In the genomic region with DNA sequence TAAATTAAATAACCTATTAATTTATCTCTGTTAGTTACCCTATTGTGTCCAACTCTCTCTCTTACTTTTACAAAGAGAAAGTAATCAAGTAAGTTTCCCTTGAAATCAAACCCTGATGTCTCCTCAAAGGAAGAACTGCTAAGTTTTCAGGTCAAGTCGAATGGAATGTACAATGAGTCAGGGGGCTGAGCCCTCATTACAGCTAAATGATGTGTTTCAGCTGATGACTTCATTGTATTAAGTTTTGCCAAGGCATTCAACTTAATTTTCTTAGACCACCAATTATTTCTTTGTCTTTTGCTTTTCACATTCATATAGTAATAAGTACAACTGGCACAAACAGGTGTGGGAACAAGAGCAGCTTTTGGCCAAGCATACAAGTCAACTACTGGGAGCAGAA, we compare ENCODE assay signal across 20 cellular contexts. TPM values are rescaled to one million over a fixed set of nuclear protein-coding genes. Genes with fewer than 3 reads are reported as not detected.
"Had no signal": no experiment of that assay in that cellular context is flagged by ENCODE, and none has a peak within 500 bp of the region (broad histone marks: within the 10 kb centered on the region; RNA-seq: fewer than 3 reads in every experiment).

No MANE protein-coding gene starts in this region.

- H3K9me3 Mint-ChIP-seq: natural killer cell treated with Interleukin-12 subunit alpha and Interleukin-12 subunit beta and Interleukin-15 and Interleukin-18, amount 100 ng/mL, for 72 hours had no signal

- ATAC-seq: esophagus mucosa; natural killer cell treated with Interleukin-12 subunit alpha and Interleukin-12 subunit beta and Interleukin-15 and Interleukin-18, amount 100 ng/mL, for 72 hours had no signal

- H3K27ac Mint-ChIP-seq: activated CD4-positive, alpha-beta memory T cell treated with anti-CD3 and anti-CD28 coated beads, Interleukin-2, amount 10 ng/mL, durations not matched to agents 7 days and 5 days; activated T-cell treated with anti-CD3 and anti-CD28 coated beads, Interleukin-2, amount 50 U/mL, for 24 hours; endodermal cell; natural killer cell treated with Interleukin-12 subunit alpha and Interleukin-12 subunit beta and Interleukin-15 and Interleukin-18, amount 100 ng/mL, for 72 hours had no signal

- DNase-seq: activated CD4-positive, alpha-beta memory T cell treated with anti-CD3 and anti-CD28 coated beads, Interleukin-2, amount 10 ng/mL, durations not matched to agents 7 days and 5 days; activated CD4-positive, alpha-beta T cell treated with anti-CD3 and anti-CD28 coated beads for 4 hours; activated naive CD4-positive, alpha-beta T cell treated with anti-CD3 and anti-CD28 coated beads, Interleukin-2, amount 50 U/mL, for 16 hours; activated T-cell treated with anti-CD3 and anti-CD28 coated beads, Interleukin-2, amount 50 U/mL, for 24 hours; amniotic stem cell; endodermal cell; glutamatergic neuron; hypothalamus; mesendoderm; retina; stimulated activated CD4-positive, alpha-beta T cell treated with anti-CD3 and anti-CD28 coated beads, Interleukin-15, amount 100 ng/mL, for 24 hours; stimulated activated CD4-positive, alpha-beta T cell treated with anti-CD3 and anti-CD28 coated beads, Interleukin-4, amount 100 ng/mL, for 24 hours; stimulated activated naive CD4-positive, alpha-beta T cell; T-helper 9 cell; tibial artery; uterus had no signal

- H3K27me3 Mint-ChIP-seq: activated T-cell treated with anti-CD3 and anti-CD28 coated beads, Interleukin-2, amount 50 U/mL, for 24 hours had no signal

- H3K4me3 ChIP-seq: tibial artery, uterus had no signal

- H3K4me1 Mint-ChIP-seq: endodermal cell had no signal

- H3K4me3 Mint-ChIP-seq: activated CD4-positive, alpha-beta memory T cell treated with anti-CD3 and anti-CD28 coated beads, Interleukin-2, amount 10 ng/mL, durations not matched to agents 7 days and 5 days; activated T-cell treated with anti-CD3 and anti-CD28 coated beads, Interleukin-2, amount 50 U/mL, for 24 hours; endodermal cell; natural killer cell treated with Interleukin-12 subunit alpha and Interleukin-12 subunit beta and Interleukin-15 and Interleukin-18, amount 100 ng/mL, for 72 hours had no signal

RNA-seq across cellular contexts. Expression of a gene that starts 54.7 kb away (rescaled TPM):
- total RNA-seq: chondrocyte; dermis microvascular lymphatic vessel endothelial cell; endodermal cell; esophagus mucosa; natural killer cell treated with Interleukin-12 subunit alpha and Interleukin-12 subunit beta and Interleukin-15 and Interleukin-18, amount 100 ng/mL, for 72 hours had no signal
